In the genomic region with DNA sequence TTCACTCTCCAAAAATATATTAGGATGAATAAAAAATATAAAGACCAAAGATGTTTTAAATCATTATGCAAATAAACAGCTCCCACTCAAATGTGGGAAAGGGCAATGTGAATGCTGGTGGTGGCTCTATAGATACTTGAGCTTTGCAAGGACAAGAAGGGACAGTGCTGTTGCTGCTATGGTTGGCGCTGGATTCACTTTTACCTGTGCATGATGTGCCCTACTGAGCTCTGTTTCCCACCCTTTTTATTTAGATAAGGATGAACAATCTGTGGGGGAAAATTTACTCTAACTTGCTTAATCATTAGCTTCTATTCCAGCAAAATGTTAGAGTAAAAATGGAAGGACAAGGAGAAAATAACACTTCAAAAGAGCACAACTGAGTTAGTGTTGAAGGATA, we compare ENCODE assay signal across 24 cellular contexts.
"Had no signal": no experiment of that assay in that cellular context is flagged by ENCODE, and none has a peak within 500 bp of the region (broad histone marks: within the 10 kb centered on the region; RNA-seq: fewer than 3 reads in every experiment).

No MANE protein-coding gene starts in this region.

- H3K27me3 ChIP-seq: hepatocyte, right lobe of liver, spleen, tibial artery, upper lobe of left lung, uterus had no signal

- H3K4me3 ChIP-seq: hepatocyte, lung, prostate gland, right lobe of liver, spleen, tibial artery, upper lobe of left lung, uterus had no signal

- ATAC-seq: left ventricle myocardium superior; right lobe of liver; stimulated activated memory B cell treated with anti-CD40 and anti-IgM and Interleukin-4, amounts not matched to agents 10 μg/mL and 1 μg/mL and 100 μg/mL, for 72 hours had no signal

- H3K27ac Mint-ChIP-seq: immature natural killer cell; naive B cell; nephron progenitor cell; stimulated activated memory B cell treated with anti-CD40 and anti-IgM and Interleukin-4, amounts not matched to agents 10 μg/mL and 1 μg/mL and 100 μg/mL, for 72 hours; stimulated activated naive CD8-positive, alpha-beta T cell treated with anti-CD3 and anti-CD28 coated beads, Interleukin-15, Interleukin-2, amounts not matched to agents 100 ng/mL and 50 ng/mL, for 24 hours had no signal

- H3K9me3 ChIP-seq: prostate gland, right lobe of liver, tibial artery, upper lobe of left lung, uterus had no signal

- H3K79me2 ChIP-seq: hepatocyte, parathyroid adenoma had no signal

- H3K4me2 ChIP-seq: hepatocyte had no signal

- H2AFZ ChIP-seq: hepatocyte, parathyroid adenoma had no signal

- H3K27ac ChIP-seq: parathyroid adenoma, prostate gland, right lobe of liver, spleen, tibial artery, upper lobe of left lung, uterus had no signal

- H3K36me3 Mint-ChIP-seq: immature natural killer cell; naive B cell; stimulated activated memory B cell treated with anti-CD40 and anti-IgM and Interleukin-4, amounts not matched to agents 10 μg/mL and 1 μg/mL and 100 μg/mL, for 72 hours had no signal

- H3K36me3 ChIP-seq: prostate gland, right lobe of liver, spleen, tibial artery, upper lobe of left lung, uterus had no signal

- DNase-seq: cerebellar nuclear complex; dermis blood vessel endothelial cell; foreskin melanocyte; head of caudate nucleus; immature natural killer cell; left ventricle myocardium superior; mesenchymal stem cell; naive B cell; nephron progenitor cell; occipital lobe; right lobe of liver; spleen; stimulated activated CD4-positive, alpha-beta T cell treated with anti-CD3 and anti-CD28 coated beads, Interleukin-15, amount 100 ng/mL, for 24 hours; stimulated activated CD4-positive, alpha-beta T cell treated with anti-CD3 and anti-CD28 coated beads, Interleukin-1b, Interleukin-23, amount 100 ng/mL, for 48 hours; stimulated activated CD4-positive, alpha-beta T cell treated with anti-CD3 and anti-CD28 coated beads, Interleukin-4, amount 100 ng/mL, for 24 hours; tibial artery; upper lobe of left lung; uterus had no signal

- H3K4me1 Mint-ChIP-seq: immature natural killer cell; naive B cell; stimulated activated memory B cell treated with anti-CD40 and anti-IgM and Interleukin-4, amounts not matched to agents 10 μg/mL and 1 μg/mL and 100 μg/mL, for 72 hours had no signal

- H3K4me3 Mint-ChIP-seq: immature natural killer cell; naive B cell; nephron progenitor cell; stimulated activated memory B cell treated with anti-CD40 and anti-IgM and Interleukin-4, amounts not matched to agents 10 μg/mL and 1 μg/mL and 100 μg/mL, for 72 hours; stimulated activated naive CD8-positive, alpha-beta T cell treated with anti-CD3 and anti-CD28 coated beads, Interleukin-15, Interleukin-2, amounts not matched to agents 100 ng/mL and 50 ng/mL, for 24 hours had no signal

- H3K27me3 Mint-ChIP-seq: stimulated activated memory B cell treated with anti-CD40 and anti-IgM and Interleukin-4, amounts not matched to agents 10 μg/mL and 1 μg/mL and 100 μg/mL, for 72 hours; stimulated activated naive CD8-positive, alpha-beta T cell treated with anti-CD3 and anti-CD28 coated beads, Interleukin-15, Interleukin-2, amounts not matched to agents 100 ng/mL and 50 ng/mL, for 24 hours had no signal

- H3K4me1 ChIP-seq: parathyroid adenoma, prostate gland, right lobe of liver, spleen, tibial artery, upper lobe of left lung, uterus had no signal

- H3K9ac ChIP-seq: parathyroid adenoma had no signal
